31 cellular contexts compared by ENCODE assay signal in genomic region chr17:12625092-12625491, GRCh38. TPM values are rescaled to one million over a fixed set of nuclear protein-coding genes. Genes with fewer than 3 reads are reported as not detected.
"Had no signal": no experiment of that assay in that cellular context is flagged by ENCODE, and none has a peak within 500 bp of the region (broad histone marks: within the 10 kb centered on the region; RNA-seq: fewer than 3 reads in every experiment).

No MANE protein-coding gene starts in this region.

- H3K4me3 ChIP-seq: cardiac muscle cell, SJSA1 had no signal

- H3K27me3 ChIP-seq: brain microvascular endothelial cell, cardiac muscle cell, SJSA1 had no signal

- FAIRE-seq: astrocyte had no signal

- DNase-seq: activated B cell treated with CpG ODN at 0.5 μM for 24 hours; activated CD4-positive, alpha-beta T cell treated with anti-CD3 and anti-CD28 coated beads for 1 hour; activated CD4-positive, alpha-beta T cell treated with anti-CD3 and anti-CD28 coated beads, Interleukin-2, amount 10 ng/mL, durations not matched to agents 24 days and 14 days; activated CD4-positive, alpha-beta T cell treated with anti-CD3 and anti-CD28 coated beads, Interleukin-2, amount 50 U/mL, for 48 hours; activated CD8-positive, alpha-beta memory T cell treated with anti-CD3 and anti-CD28 coated beads for 24 hours; activated effector memory CD4-positive, alpha-beta T cell treated with anti-CD3 and anti-CD28 coated beads, Interleukin-2, amount 50 U/mL, for 16 hours; activated naive CD4-positive, alpha-beta T cell treated with Interleukin-2 at 50 U/mL for 16 hours; activated naive CD8-positive, alpha-beta T cell treated with anti-CD3 and anti-CD28 coated beads, Interleukin-2, amount 50 U/mL, for 24 hours; activated T-cell treated with anti-CD3 and anti-CD28 coated beads, Interleukin-2, amount 50 U/mL, for 4 hours; amniotic stem cell; brain microvascular endothelial cell; KBM-7; NCI-H1048; NCI-H1417; NCI-H1930; NCI-H2107; NCI-H2171 treated with DMSO at 0.1 percent for 48 hours; NCI-H226; NCI-H526 treated with DMSO at 0.1 percent for 48 hours; NCI-H82; OCI-M1; RPMI8226; SHP77 had no signal

- H3K27me3 Mint-ChIP-seq: activated CD4-positive, alpha-beta T cell treated with anti-CD3 and anti-CD28 coated beads, Interleukin-2, amount 10 ng/mL, durations not matched to agents 24 days and 14 days; activated naive CD8-positive, alpha-beta T cell treated with anti-CD3 and anti-CD28 coated beads, Interleukin-2, amount 50 U/mL, for 24 hours had no signal

- H3K36me3 Mint-ChIP-seq: activated naive CD4-positive, alpha-beta T cell treated with anti-CD3 and anti-CD28 coated beads, Interleukin-2, amount 50 U/mL, for 72 hours had no signal

- H3K4me1 Mint-ChIP-seq: activated B cell treated with CpG ODN at 0.5 μM for 24 hours; activated CD4-positive, alpha-beta T cell treated with anti-CD3 and anti-CD28 coated beads, Interleukin-2, amount 10 ng/mL, durations not matched to agents 24 days and 14 days; activated naive CD8-positive, alpha-beta T cell treated with anti-CD3 and anti-CD28 coated beads, Interleukin-2, amount 50 U/mL, for 24 hours had no signal

- H3K27ac Mint-ChIP-seq: activated B cell treated with CpG ODN at 0.5 μM for 24 hours; activated CD4-positive, alpha-beta T cell treated with anti-CD3 and anti-CD28 coated beads, Interleukin-2, amount 10 ng/mL, durations not matched to agents 24 days and 14 days; activated naive CD4-positive, alpha-beta T cell treated with anti-CD3 and anti-CD28 coated beads, Interleukin-2, amount 50 U/mL, for 72 hours; activated naive CD8-positive, alpha-beta T cell treated with anti-CD3 and anti-CD28 coated beads, Interleukin-2, amount 50 U/mL, for 24 hours; T-helper 1 cell treated with Interleukin-12 subunit alpha and Interleukin-12 subunit beta and Interleukin-4 antibody, amounts not matched to agents 30 μg/mL and 1 μg/mL, for 36 hours had no signal

- H3K9me3 ChIP-seq: SJSA1 had no signal

- ATAC-seq: activated naive CD4-positive, alpha-beta T cell treated with anti-CD3 and anti-CD28 coated beads, Interleukin-2, amount 50 U/mL, for 72 hours; activated naive CD8-positive, alpha-beta T cell treated with anti-CD3 and anti-CD28 coated beads, Interleukin-2, amount 50 U/mL, for 24 hours; activated T-cell treated with anti-CD3 and anti-CD28 coated beads, Interleukin-2, amount 50 U/mL, for 4 hours; Panc1; SK-N-SH treated with all-trans-retinoic acid at 6 μM for 48 hours had no signal

- H3K4me3 Mint-ChIP-seq: activated B cell treated with CpG ODN at 0.5 μM for 24 hours; activated CD4-positive, alpha-beta T cell treated with anti-CD3 and anti-CD28 coated beads, Interleukin-2, amount 10 ng/mL, durations not matched to agents 24 days and 14 days; activated naive CD8-positive, alpha-beta T cell treated with anti-CD3 and anti-CD28 coated beads, Interleukin-2, amount 50 U/mL, for 24 hours; activated T-cell treated with anti-CD3 and anti-CD28 coated beads, Interleukin-2, amount 50 U/mL, for 4 hours; T-helper 1 cell treated with Interleukin-12 subunit alpha and Interleukin-12 subunit beta and Interleukin-4 antibody, amounts not matched to agents 30 μg/mL and 1 μg/mL, for 36 hours had no signal

- H3K27ac ChIP-seq: SJSA1 had no signal

- H3K9me3 Mint-ChIP-seq: activated B cell treated with CpG ODN at 0.5 μM for 24 hours; activated T-cell treated with anti-CD3 and anti-CD28 coated beads, Interleukin-2, amount 50 U/mL, for 4 hours had no signal

- H3K36me3 ChIP-seq: brain microvascular endothelial cell, cardiac muscle cell, SJSA1 had no signal

RNA-seq across cellular contexts. Expression of gene MYOCD, which starts 40.6 kb away (rescaled TPM):
- total RNA-seq: activated CD4-positive, alpha-beta T cell treated with anti-CD3 and anti-CD28 coated beads, Interleukin-2, amount 10 ng/mL, durations not matched to agents 24 days and 14 days; activated naive CD4-positive, alpha-beta T cell treated with anti-CD3 and anti-CD28 coated beads, Interleukin-2, amount 50 U/mL, for 72 hours; LHCN-M2 had no signal
